Comparison of ENCODE assay signal across 11 cellular contexts in genomic region chr6:33576668-33577067, GRCh38. TPM values are rescaled to one million over a fixed set of nuclear protein-coding genes. Genes with fewer than 3 reads are reported as not detected.
DNase-seq lines count a peak whose midpoint lies in the region; ATAC-seq and TF ChIP-seq lines count a peak whose summit lies in the region.
"Had no signal": no experiment of that assay in that cellular context is flagged by ENCODE, and none has a peak within 500 bp of the region (broad histone marks: within the 10 kb centered on the region; RNA-seq: fewer than 3 reads in every experiment).

No MANE protein-coding gene starts in this region.

- H3K9me3 Mint-ChIP-seq in naive thymus-derived CD8-positive, alpha-beta T cell = no peaks in the 10 kb centered on the region

- H3K27me3 Mint-ChIP-seq in naive thymus-derived CD8-positive, alpha-beta T cell = no peaks in the 10 kb centered on the region

- WGBS in right cardiac atrium = 80% methylated on average over 11 of the region's 11 CpGs

- TF ChIP-seq POLR2A in breast epithelium (IDR thresholded peaks at IDR 0.05) = no peak

- ATAC-seq in right cardiac atrium (no peak), Right ventricle myocardium inferior (no peak), HG03469 (IDR thresholded peaks at IDR 0.05; ENCODE audit: unreplicated experiment) (no peak)
- no peak for ATAC-seq in naive thymus-derived CD8-positive, alpha-beta T cell

- H3K4me3 Mint-ChIP-seq in naive thymus-derived CD8-positive, alpha-beta T cell = peak overlapping the region in 6 of 10 donors; percentile 3 to 73 (median 50)

- H3K27ac Mint-ChIP-seq in naive thymus-derived CD8-positive, alpha-beta T cell = peak overlapping the region in 9 of 10 donors; percentile 16 to 98 (median 82)

- peaks cover 17 to 41% (median 39%) of the 10 kb centered on the region in 4 donors for H3K4me1 Mint-ChIP-seq in naive thymus-derived CD8-positive, alpha-beta T cell

- DNase-seq in right cardiac atrium = no peak
- DNase-seq in Right ventricle myocardium inferior (ENCODE audit: missing footprints) = no peak
- no peak for DNase-seq in breast epithelium (ENCODE audit: low spot score in 2 of 2)
- DNase-seq in naive thymus-derived CD8-positive, alpha-beta T cell = no peak
- DNase-seq in cerebellum (ENCODE audit: low spot score) = no peak
- no peak for DNase-seq in NCI-H1105 treated with DMSO at 0.1 percent for 48 hours (lab: John Stamatoyannopoulos, UW)
- no peak for DNase-seq in NCI-H69 (lab: John Stamatoyannopoulos, UW)
- DNase-seq: effector CD4-positive, alpha-beta T cell; WERI-Rb-1 had no signal

- peaks cover 0 to 49% (median 2%) of the 10 kb centered on the region in 3 donors for H3K36me3 Mint-ChIP-seq in naive thymus-derived CD8-positive, alpha-beta T cell

- intact Hi-C loops in right cardiac atrium (cut with DNase I) (loop anchor here in 1 of 4 donors (10.0 kb wide), 1 partner anchor 152 kb away; the partner anchor contains the start of gene SYNGAP1), Right ventricle myocardium inferior (cut with DNase I) (loop anchor here (10.0 kb wide), 1 partner anchor 152 kb away; the partner anchor contains the start of gene SYNGAP1), breast epithelium (cut with DNase I; ENCODE audit: low total_unique reads) (no loop called here)

- no peak for TF ChIP-seq CTCF in breast epithelium (IDR thresholded peaks at IDR 0.05)

- H3K27ac ChIP-seq in right cardiac atrium (ENCODE audit: low read length) (peak overlapping the region; percentile 5), breast epithelium (peak overlapping the region; percentile 88 to 91)
- H3K27ac ChIP-seq: WERI-Rb-1 had no signal

- POLR2A ChIA-PET in naive thymus-derived CD8-positive, alpha-beta T cell (lab: Charles Lee) = interaction anchor here (0.6 to 0.9 kb wide), 4 partner anchors 148 to 1921 kb away, joined by 3 read pairs; no protein-coding TSS in a partner anchor

- H3K4me3 ChIP-seq in right cardiac atrium (ENCODE audit: low read length) = no peak overlapping the region
- H3K4me3 ChIP-seq in breast epithelium = peak overlapping the region in 1 of 3 donors; percentile 33
- H3K4me3 ChIP-seq: HAP-1 had no signal

- no peaks in the 10 kb centered on the region for H3K36me3 ChIP-seq in breast epithelium

- H3K9me3 ChIP-seq in right cardiac atrium (ENCODE audit: control insufficient read depth, low read length) (no peaks in the 10 kb centered on the region), breast epithelium (no peaks in the 10 kb centered on the region)
- H3K9me3 ChIP-seq: HAP-1 had no signal

- no peaks in the 10 kb centered on the region for H3K27me3 ChIP-seq in right cardiac atrium (ENCODE audit: control insufficient read depth, insufficient read depth)
- H3K27me3 ChIP-seq in breast epithelium = no peaks in the 10 kb centered on the region

- peaks cover 5% of the 10 kb centered on the region for H3K4me1 ChIP-seq in right cardiac atrium (ENCODE audit: control insufficient read depth, insufficient read depth, low read length)
- H3K4me1 ChIP-seq in breast epithelium = peaks cover 3 to 5% of the 10 kb centered on the region in 2 donors

RNA-seq across cellular contexts. Expression of gene BAK1, which starts 3.4 kb away (rescaled TPM):
- total RNA-seq in right cardiac atrium = 10 to 100 TPM; 14.6 to 17.8 (median 16.7) TPM
- polyA plus RNA-seq in right cardiac atrium = 17.1 TPM
- total RNA-seq in Right ventricle myocardium inferior = 25.4 TPM
- 10 to 100 TPM in 1 of 3 donors, 1 to 10 TPM in 2; 6.7 to 11.1 (median 7.0) TPM for total RNA-seq in breast epithelium
- total RNA-seq in naive thymus-derived CD8-positive, alpha-beta T cell = 10 to 100 TPM; 16.3 to 16.5 TPM
- polyA plus RNA-seq in naive thymus-derived CD8-positive, alpha-beta T cell = 10 to 100 TPM; 11.8 to 20.9 (median 13.2) TPM
- 4.8 TPM for total RNA-seq in cerebellum

RNA-seq across cellular contexts. Expression of gene ITPR3, which starts 44.5 kb away (rescaled TPM):
- total RNA-seq in right cardiac atrium = 1 to 10 TPM; 4.7 to 9.1 (median 6.5) TPM
- 5.7 TPM for polyA plus RNA-seq in right cardiac atrium
- 8.0 TPM for total RNA-seq in Right ventricle myocardium inferior
- 10 to 100 TPM; 18.4 to 40.0 (median 27.7) TPM for total RNA-seq in breast epithelium
- 10 to 100 TPM; 44.3 to 46.2 TPM for total RNA-seq in naive thymus-derived CD8-positive, alpha-beta T cell
- polyA plus RNA-seq in naive thymus-derived CD8-positive, alpha-beta T cell = 1 to 10 TPM in 2 of 3 donors, under 1 TPM in 1; 0.98 to 4.9 (median 2.4) TPM
- total RNA-seq in cerebellum = 5.2 TPM
